In genomic region chr14:92460916-92461579, GRCh38 we compare ENCODE assay signal across 7 cellular contexts. TPM values are rescaled to one million over a fixed set of nuclear protein-coding genes. Genes with fewer than 3 reads are reported as not detected.
A peak's percentile ranks its signal among the peaks of the same experiment; 100 is the strongest.
DNase-seq lines count a peak whose midpoint lies in the region; ATAC-seq and TF ChIP-seq lines count a peak whose summit lies in the region.

No MANE protein-coding gene starts in this region.

- ATAC-seq in HG03432 (IDR thresholded peaks at IDR 0.05; ENCODE audit: unreplicated experiment) (peak; percentile 72), HG03457 (IDR thresholded peaks at IDR 0.05; ENCODE audit: unreplicated experiment) (no peak)

- no peak overlapping the region for H3K27ac Mint-ChIP-seq in endodermal cell

- no peaks in the 10 kb centered on the region for H4K20me1 ChIP-seq in smooth muscle cell (ENCODE audit: low read depth)

- TF ChIP-seq CTCF in endodermal cell (conservative IDR thresholded peaks at IDR 0.05) (no peak), smooth muscle cell (IDR thresholded peaks at IDR 0.05; ENCODE audit: borderline replicate concordance, insufficient read depth, poor library complexity, severe bottlenecking) (no peak)

- H3K9me3 Mint-ChIP-seq in endodermal cell = no peaks in the 10 kb centered on the region

- H3K9me3 ChIP-seq in endodermal cell (ENCODE audit: control insufficient read depth, low read length) (no peaks in the 10 kb centered on the region), smooth muscle cell (replicated peaks; ENCODE audit: low read depth) (no peaks in the 10 kb centered on the region)

- no peak overlapping the region for H3K27ac ChIP-seq in endodermal cell (ENCODE audit: low read depth, low read length)
- H3K27ac ChIP-seq in smooth muscle cell (ENCODE audit: low read depth) = no peak overlapping the region

- H3K36me3 Mint-ChIP-seq in endodermal cell (ENCODE audit: low read depth) = no peaks in the 10 kb centered on the region

- no peaks in the 10 kb centered on the region for H3K79me2 ChIP-seq in smooth muscle cell (ENCODE audit: low read depth)

- peak overlapping the region; percentile 36 for H2AFZ ChIP-seq in smooth muscle cell (ENCODE audit: low read depth)

- no peak overlapping the region for H3K4me3 Mint-ChIP-seq in endodermal cell

- H3K4me1 ChIP-seq in endodermal cell (ENCODE audit: control insufficient read depth, insufficient read depth, low read length) (no peaks in the 10 kb centered on the region), smooth muscle cell (ENCODE audit: low read depth) (no peaks in the 10 kb centered on the region)

- 77 to 80% methylated on average over 17 to 18 of the region's 19 CpGs for WGBS in endodermal cell (ENCODE audit: insufficient coverage in 1 of 2, insufficient read length in 1 of 2), 2 experiments
- 72% methylated on average over 19 of the region's 19 CpGs for WGBS in smooth muscle cell (ENCODE audit: low lambda C conversion rate)

- peak; percentile 43 for DNase-seq in GM19240 (ENCODE audit: insufficient read length, low spot score)
- DNase-seq in endodermal cell = peak; percentile 55
- no peak for DNase-seq in smooth muscle cell (lab: John Stamatoyannopoulos, UW; ENCODE audit: unreplicated experiment)
- no peak for DNase-seq in NCI-H2107 treated with DMSO at 0.1 percent for 48 hours (lab: John Stamatoyannopoulos, UW; ENCODE audit: unreplicated experiment)
- DNase-seq in HT-29 (ENCODE audit: low spot score) = no peak

- H3K9ac ChIP-seq in endodermal cell (ENCODE audit: extremely low read depth, low read length, poor library complexity, severe bottlenecking) (no peak overlapping the region), smooth muscle cell (ENCODE audit: low read depth) (no peak overlapping the region)

- peaks cover 3% of the 10 kb centered on the region for H3K27me3 Mint-ChIP-seq in endodermal cell (ENCODE audit: insufficient read depth)

- H3K27me3 ChIP-seq in endodermal cell (ENCODE audit: control insufficient read depth, insufficient read depth, low read length, poor library complexity, severe bottlenecking) (no peaks in the 10 kb centered on the region), smooth muscle cell (ENCODE audit: low read depth) (no peaks in the 10 kb centered on the region)

- H3K36me3 ChIP-seq in endodermal cell (ENCODE audit: control insufficient read depth, insufficient read depth, low read length) (no peaks in the 10 kb centered on the region), smooth muscle cell (ENCODE audit: low read depth) (no peaks in the 10 kb centered on the region)

- no peaks in the 10 kb centered on the region for H3F3A ChIP-seq in smooth muscle cell (ENCODE audit: low read depth)

- no peaks in the 10 kb centered on the region for H3K4me1 Mint-ChIP-seq in endodermal cell

- no peak overlapping the region for H3K4me2 ChIP-seq in smooth muscle cell

- H3K4me3 ChIP-seq in endodermal cell (ENCODE audit: low read length) = no peak overlapping the region
- no peak overlapping the region for H3K4me3 ChIP-seq in smooth muscle cell

RNA-seq across cellular contexts. Expression of gene RIN3, which starts 52.5 kb away (rescaled TPM):
- total RNA-seq in endodermal cell (1 to 10 TPM; 5.2 to 6.0 TPM), smooth muscle cell (1.7 and 2.7 TPM in 2 replicates)
- 2.5 TPM for polyA plus RNA-seq in endodermal cell (2013, experiment 1 of 2)
- 2.6 TPM for polyA plus RNA-seq in endodermal cell (2013, experiment 2 of 2)
- polyA plus RNA-seq in smooth muscle cell = 3.8 and 8.0 TPM in 2 replicates
- total RNA-seq in HT-29 (2014; rRNA removed; shearing (Covaris generic)) = not detected in 2 replicates

Comparison
In these comparisons a context has a peak if more than half of its experiments do, and no peak if none do; other contexts are left out.
1. DNase-seq: peak in GM19240 (single experiment) and endodermal cell (single experiment); none in smooth muscle cell (single experiment), NCI-H2107 treated with DMSO at 0.1 percent for 48 hours (single experiment) and HT-29 (single experiment).